ENCODE assay signal across 20 cellular contexts in the genomic region with DNA sequence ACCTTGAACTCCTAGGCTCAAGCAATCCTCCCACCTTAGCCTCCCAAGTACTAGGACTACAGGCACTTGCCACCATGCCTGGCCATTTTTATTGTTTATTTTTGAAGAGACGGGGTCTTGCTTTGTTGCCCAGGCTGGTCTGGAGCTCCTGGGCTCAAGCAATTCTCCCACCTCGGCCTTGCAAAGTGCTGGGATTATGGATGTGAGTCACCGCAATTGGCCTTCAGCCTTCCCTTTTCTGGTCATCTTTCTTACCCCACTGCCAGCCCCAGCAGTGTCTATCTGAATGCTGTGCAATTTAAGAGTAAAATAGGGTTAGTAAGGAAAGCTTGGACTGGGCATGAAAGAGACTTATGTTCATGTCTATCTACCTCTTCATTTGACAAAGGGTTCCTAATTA. TPM values are rescaled to one million over a fixed set of nuclear protein-coding genes. Genes with fewer than 3 reads are reported as not detected.
DNase-seq lines count a peak whose midpoint lies in the region; ATAC-seq and TF ChIP-seq lines count a peak whose summit lies in the region.
"Had no signal": no experiment of that assay in that cellular context is flagged by ENCODE, and none has a peak within 500 bp of the region (broad histone marks: within the 10 kb centered on the region; RNA-seq: fewer than 3 reads in every experiment).

No MANE protein-coding gene starts in this region.

- H3K4me3 Mint-ChIP-seq in MCF 10A (ENCODE audit: unreplicated experiment): no peak overlapping the region
- H3K4me3 Mint-ChIP-seq: CD4-positive, CD25-positive, alpha-beta regulatory T cell; IgD-negative memory B cell had no signal

- H3K27ac ChIP-seq in mammary epithelial cell (ENCODE audit: insufficient read depth, low read depth, low read length): no peak overlapping the region
- no peak overlapping the region for H3K27ac ChIP-seq in gastrocnemius medialis

- H4K20me1 ChIP-seq in mammary epithelial cell (ENCODE audit: insufficient read depth, low read length): no peaks in the 10 kb centered on the region

- DNase-seq in MCF 10A (ENCODE audit: unreplicated experiment): peak; percentile 28
- no peak for DNase-seq in mammary epithelial cell
- peak; percentile 52 for DNase-seq in HT1080 (ENCODE audit: low read depth)
- DNase-seq in amniotic epithelial cell (ENCODE audit: low read depth): peak; percentile 53
- peak; percentile 20 for DNase-seq in myocyte (ENCODE audit: low read depth)
- no peak for DNase-seq in LoVo (ENCODE audit: low spot score)
- no peak for DNase-seq in gastrocnemius medialis
- DNase-seq: CD4-positive, CD25-positive, alpha-beta regulatory T cell; DMS53; GDM1; NCI-H1092 treated with DMSO at 0.1 percent for 48 hours; NCI-H1694; NCI-H2107; NCI-H446; NCI-H748 treated with DMSO at 0.1 percent for 48 hours had no signal

- ATAC-seq in HG03095 (IDR thresholded peaks at IDR 0.05; ENCODE audit: unreplicated experiment) (no peak), gastrocnemius medialis (no peak)
- ATAC-seq: Right ventricle myocardium inferior had no signal

- H3K4me3 ChIP-seq in mammary epithelial cell (replicated peaks in 1 of 3; ENCODE audit: insufficient read depth in 1 of 3, low read depth in 2 of 3, low read length in 3 of 3): no peak overlapping the region
- H3K4me3 ChIP-seq in gastrocnemius medialis: no peak overlapping the region

- no peaks in the 10 kb centered on the region for H3K36me3 ChIP-seq in mammary epithelial cell (ENCODE audit: insufficient read depth, low read length)
- no peaks in the 10 kb centered on the region for H3K36me3 ChIP-seq in gastrocnemius medialis

- POLR2A ChIA-PET in MCF 10A (lab: Yijun Ruan, JAX): no interaction called here

- TF ChIP-seq CTCF in MCF 10A (IDR thresholded peaks at IDR 0.05; ENCODE audit: unreplicated experiment) (no peak), mammary epithelial cell (conservative IDR thresholded peaks at IDR 0.05 in 1 of 2, IDR thresholded peaks at IDR 0.05 in 1 of 2; ENCODE audit: extremely low read depth in 1 of 2, insufficient read depth in 1 of 2, low read depth in 1 of 2, low read length in 2 of 2) (no peak), gastrocnemius medialis (IDR thresholded peaks at IDR 0.05 in 4 of 5, conservative IDR thresholded peaks at IDR 0.05 in 1 of 5) (no peak)

- no peaks in the 10 kb centered on the region for H3K27me3 ChIP-seq in mammary epithelial cell (ENCODE audit: insufficient read depth, low read length)
- H3K27me3 ChIP-seq in gastrocnemius medialis: peaks cover 0 to 5% (median 2%) of the 10 kb centered on the region in 3 donors

- intact Hi-C loops in MCF 10A (cut with micrococcal nuclease) (no loop called here), mammary epithelial cell (cut with micrococcal nuclease) (no loop called here), gastrocnemius medialis (cut with DNase I; ENCODE audit: low total_unique reads) (no loop called here)

- CTCF ChIA-PET in MCF 10A (lab: Yijun Ruan, JAX) (interaction anchor here (0.6 to 1.1 kb wide), 3 partner anchors 13 to 91 kb away, joined by 3 to 5 read pairs (median 3); no protein-coding TSS in a partner anchor), mammary epithelial cell (lab: Charles Lee; ENCODE audit: low non-redundant PET) (interaction anchor here (0.6 kb wide), 1 partner anchor 36 kb away, joined by 6 read pairs; no protein-coding TSS in a partner anchor)

- H3K4me2 ChIP-seq in mammary epithelial cell (ENCODE audit: insufficient read depth, low read depth, low read length): no peak overlapping the region

- H3K79me2 ChIP-seq in mammary epithelial cell (ENCODE audit: insufficient read depth, low read length): no peaks in the 10 kb centered on the region

- H2AFZ ChIP-seq in mammary epithelial cell (ENCODE audit: low read depth, low read length): no peak overlapping the region

- in situ Hi-C loops in mammary epithelial cell (cut with MboI; ENCODE audit: low sequenced_read_pairs in 2 of 2) (no loop called here), gastrocnemius medialis (cut with MboI; ENCODE audit: low sequenced_read_pairs in 4 of 4) (no loop called here)

- no peak overlapping the region for H3K27ac Mint-ChIP-seq in MCF 10A (ENCODE audit: low read depth, unreplicated experiment)
- H3K27ac Mint-ChIP-seq: CD4-positive, CD25-positive, alpha-beta regulatory T cell had no signal

- no peaks in the 10 kb centered on the region for H3K36me3 Mint-ChIP-seq in MCF 10A (ENCODE audit: insufficient read depth, unreplicated experiment)
- H3K36me3 Mint-ChIP-seq: CD4-positive, CD25-positive, alpha-beta regulatory T cell had no signal

- WGBS in mammary epithelial cell (ENCODE audit: low coverage, missing lambda C conversion rate): 81% methylated on average over 3 of the region's 3 CpGs

- H3K4me1 ChIP-seq in mammary epithelial cell (ENCODE audit: insufficient read depth, low read length) (no peaks in the 10 kb centered on the region), gastrocnemius medialis (no peaks in the 10 kb centered on the region)

- no peak for TF ChIP-seq POLR2A in gastrocnemius medialis (IDR thresholded peaks at IDR 0.05)

- H3K9me3 ChIP-seq in mammary epithelial cell (replicated peaks; ENCODE audit: insufficient read depth, low read length) (no peaks in the 10 kb centered on the region), gastrocnemius medialis (no peaks in the 10 kb centered on the region)

- dilution Hi-C loops in mammary epithelial cell (cut with HindIII; ENCODE audit: low sequenced_read_pairs): no loop called here

- H3K9me3 Mint-ChIP-seq in MCF 10A (ENCODE audit: unreplicated experiment): no peaks in the 10 kb centered on the region
- H3K9me3 Mint-ChIP-seq: CD4-positive, CD25-positive, alpha-beta regulatory T cell; IgD-negative memory B cell had no signal

- H3K27me3 Mint-ChIP-seq in MCF 10A (ENCODE audit: insufficient read depth, unreplicated experiment): no peaks in the 10 kb centered on the region

- no TSS peak for BruUV-seq in MCF 10A (replicated peaks; lab: Mats Ljungman, UMichigan)
- BruUV-seq in mammary epithelial cell (replicated peaks; lab: Mats Ljungman, UMichigan): no TSS peak

- peaks cover 4% of the 10 kb centered on the region for H3K4me1 Mint-ChIP-seq in MCF 10A (ENCODE audit: insufficient read depth, unreplicated experiment)
- H3K4me1 Mint-ChIP-seq: CD4-positive, CD25-positive, alpha-beta regulatory T cell had no signal

- H3K9ac ChIP-seq in mammary epithelial cell (ENCODE audit: insufficient read depth, low read length): no peak overlapping the region

RNA-seq across cellular contexts. Expression of a gene that starts 6.1 kb away (rescaled TPM):
- total RNA-seq in MCF 10A (2022) (not detected in 2 replicates), mammary epithelial cell (under 1 TPM in 1 of 2 donors, not detected in 1; 0.17 TPM), myocyte (not detected in 2 replicates), gastrocnemius medialis (not detected)
- 0.01 TPM for polyA plus RNA-seq in mammary epithelial cell
- polyA minus RNA-seq in mammary epithelial cell: not detected
- total RNA-seq in HT1080 (2014; rRNA removed; shearing (Covaris generic)): 0.23 and 0.74 TPM in 2 replicates
- 0.16 and 0.34 TPM in 2 replicates for polyA plus RNA-seq in HT1080 (2015; cell fraction: cytosol; rRNA removed)
- polyA plus RNA-seq in HT1080 (2015; cell fraction: nucleus; rRNA removed): 0.15 and 0.20 TPM in 2 replicates
- polyA plus RNA-seq in myocyte (2012): not detected
- total RNA-seq: A172; CD4-positive, CD25-positive, alpha-beta regulatory T cell; H4; Right ventricle myocardium inferior had no signal
- polyA plus RNA-seq: CD4-positive, CD25-positive, alpha-beta regulatory T cell; IgD-negative memory B cell had no signal

RNA-seq across cellular contexts. Expression of a gene that starts 28.9 kb away (rescaled TPM):
- total RNA-seq in MCF 10A (2022) (0.10 TPM in 1 of 2 replicates, not detected in the other), mammary epithelial cell (not detected), myocyte (not detected in 2 replicates), gastrocnemius medialis (not detected)
- polyA plus RNA-seq in mammary epithelial cell: not detected
- polyA minus RNA-seq in mammary epithelial cell: not detected
- not detected in 2 replicates for total RNA-seq in HT1080 (2014; rRNA removed; shearing (Covaris generic))
- not detected in 2 replicates for polyA plus RNA-seq in HT1080 (2015; cell fraction: cytosol; rRNA removed)
- polyA plus RNA-seq in HT1080 (2015; cell fraction: nucleus; rRNA removed): not detected in 2 replicates
- not detected for polyA plus RNA-seq in myocyte (2012)
- total RNA-seq: A172; CD4-positive, CD25-positive, alpha-beta regulatory T cell; H4; Right ventricle myocardium inferior had no signal
- polyA plus RNA-seq: CD4-positive, CD25-positive, alpha-beta regulatory T cell; IgD-negative memory B cell had no signal

Comparison
In these comparisons a context has a peak if more than half of its experiments do, and no peak if none do; other contexts are left out.
1. DNase-seq: peak in MCF 10A (single experiment), HT1080 (single experiment), amniotic epithelial cell (single experiment) and myocyte (single experiment); none in mammary epithelial cell (single experiment), LoVo (single experiment) and gastrocnemius medialis (0 of 2).